Comparison of ENCODE assay signal across 1 cellular context in the genomic region with DNA sequence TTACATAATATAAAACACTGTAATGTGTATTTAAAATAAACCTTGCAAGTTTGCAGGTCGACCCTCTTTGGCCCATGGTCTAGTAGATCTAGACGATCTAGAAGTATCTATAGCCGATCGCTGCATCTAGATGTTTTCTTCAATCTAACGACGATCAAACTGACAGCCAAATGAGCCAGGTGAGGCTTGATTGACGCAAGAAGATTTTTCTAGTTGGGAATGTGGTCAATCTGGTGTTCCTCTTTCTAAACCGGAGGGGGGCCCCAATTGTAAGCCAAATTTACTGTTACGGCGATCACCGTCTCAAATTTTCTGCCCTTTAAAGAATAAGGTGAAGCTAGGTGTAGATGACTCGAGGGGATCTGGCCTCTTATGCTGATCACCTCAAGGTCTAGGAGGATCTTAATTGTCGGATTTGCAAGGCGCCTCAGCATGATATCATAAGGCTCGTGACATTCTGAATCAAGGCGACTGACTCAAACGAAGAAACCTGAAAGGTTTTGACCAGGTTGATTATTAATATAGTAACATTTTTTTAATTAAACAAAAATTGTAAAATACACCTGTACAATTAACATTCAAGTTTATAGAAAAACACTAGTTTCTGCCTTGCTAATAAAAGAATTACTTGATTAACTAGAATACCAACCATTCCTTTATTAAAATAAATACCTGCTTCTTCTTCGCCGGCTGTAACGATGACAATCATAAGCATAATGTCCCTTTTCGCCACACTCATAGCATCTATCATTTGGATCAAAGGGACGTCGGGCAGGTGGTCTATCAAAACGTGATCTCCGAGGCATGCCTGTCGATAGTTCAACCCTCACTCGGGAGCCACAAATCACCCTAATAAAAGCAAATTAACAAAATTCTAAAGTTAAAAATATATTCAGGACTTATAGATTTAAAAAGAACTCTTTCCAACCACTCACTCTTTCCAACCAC.
TF ChIP-seq lines count a peak whose summit lies in the region.

No MANE protein-coding gene starts in this region.

TF ChIP-seq in IMR-90, 13 proteins besides CTCF, POLR2A, EP300 and RAD21 (continued from another document):
- TF ChIP-seq, protein P1, sequence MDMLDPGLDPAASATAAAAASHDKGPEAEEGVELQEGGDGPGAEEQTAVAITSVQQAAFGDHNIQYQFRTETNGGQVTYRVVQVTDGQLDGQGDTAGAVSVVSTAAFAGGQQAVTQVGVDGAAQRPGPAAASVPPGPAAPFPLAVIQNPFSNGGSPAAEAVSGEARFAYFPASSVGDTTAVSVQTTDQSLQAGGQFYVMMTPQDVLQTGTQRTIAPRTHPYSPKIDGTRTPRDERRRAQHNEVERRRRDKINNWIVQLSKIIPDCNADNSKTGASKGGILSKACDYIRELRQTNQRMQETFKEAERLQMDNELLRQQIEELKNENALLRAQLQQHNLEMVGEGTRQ (IDR thresholded peaks at IDR 0.05; ENCODE audit: low read depth, low read length) = no peak
- TF ChIP-seq MAFK (IDR thresholded peaks at IDR 0.05; ENCODE audit: low read depth, low read length) (no peak), RCOR1 (IDR thresholded peaks at IDR 0.05; ENCODE audit: insufficient replicate concordance, low read length) (no peak), ELK1 (IDR thresholded peaks at IDR 0.05; ENCODE audit: borderline replicate concordance, low read depth, low read length) (no peak), BHLHE40 (IDR thresholded peaks at IDR 0.05; ENCODE audit: low read depth, low read length) (no peak), CEBPB (IDR thresholded peaks at IDR 0.05; ENCODE audit: low read depth, low read length) (no peak), NFE2L2 (IDR thresholded peaks at IDR 0.05; ENCODE audit: low read depth, low read length) (no peak), MAZ (IDR thresholded peaks at IDR 0.05; ENCODE audit: borderline replicate concordance, low read depth, low read length) (no peak), MXI1 (IDR thresholded peaks at IDR 0.05; ENCODE audit: borderline replicate concordance, low read depth, low read length) (no peak), RFX5 (IDR thresholded peaks at IDR 0.05; ENCODE audit: low read depth, low read length) (no peak), CHD1 (IDR thresholded peaks at IDR 0.05; ENCODE audit: low read depth, low read length) (no peak), FOS (IDR thresholded peaks at IDR 0.05; ENCODE audit: low read depth, low read length) (no peak)
